ENCODE assay signal across 16 cellular contexts in genomic region chr2:71609441-71609840, GRCh38.
A peak's percentile ranks its signal among the peaks of the same experiment; 100 is the strongest.
DNase-seq lines count a peak whose midpoint lies in the region; ATAC-seq and TF ChIP-seq lines count a peak whose summit lies in the region.
"Had no signal": no experiment of that assay in that cellular context is flagged by ENCODE, and none has a peak within 500 bp of the region (broad histone marks: within the 10 kb centered on the region; RNA-seq: fewer than 3 reads in every experiment).

No MANE protein-coding gene starts in this region.

- TF ChIP-seq CTCF in GM10266 (IDR thresholded peaks at IDR 0.05; ENCODE audit: control insufficient read depth, insufficient read depth, low read depth, missing control alignments): peak; percentile 7
- TF ChIP-seq CTCF in esophagus muscularis mucosa (IDR thresholded peaks at IDR 0.05): no peak

- 80% methylated on average over 5 of the region's 5 CpGs for WGBS in esophagus muscularis mucosa

- no peaks in the 10 kb centered on the region for H3K9me3 ChIP-seq in adipocyte (ENCODE audit: control insufficient read depth, low read length)
- no peaks in the 10 kb centered on the region for H3K9me3 ChIP-seq in esophagus muscularis mucosa
- H3K9me3 ChIP-seq: mucosa of descending colon, upper lobe of right lung had no signal

- H3K27me3 ChIP-seq in adipocyte (replicated peaks; ENCODE audit: control insufficient read depth, insufficient read depth, low read length) (peaks cover 26% of the 10 kb centered on the region), esophagus muscularis mucosa (no peaks in the 10 kb centered on the region)
- H3K27me3 ChIP-seq: upper lobe of right lung had no signal

- no peak overlapping the region for H3K4me3 ChIP-seq in adipocyte (ENCODE audit: low read length)
- H3K4me3 ChIP-seq in esophagus muscularis mucosa: no peak overlapping the region
- H3K4me3 ChIP-seq: mucosa of descending colon, upper lobe of right lung had no signal

- DNase-seq in A172 (ENCODE audit: low spot score) (peak; percentile 65), GM10266 (ENCODE audit: extremely low spot score) (no peak), adipocyte (ENCODE audit: low read depth) (peak; percentile 59), head of caudate nucleus (peak in 22 of 42 donors; percentile 0 to 35 (median 5)), esophagus muscularis mucosa (ENCODE audit: extremely low spot score) (no peak), NCI-H82 treated with DMSO at 0.1 percent for 48 hours (lab: John Stamatoyannopoulos, UW; ENCODE audit: unreplicated experiment) (no peak)
- no peak for DNase-seq in activated CD4-positive, alpha-beta T cell treated with anti-CD3 and anti-CD28 coated beads for 48 hours
- DNase-seq: immature natural killer cell; NCI-H524 treated with DMSO at 0.1 percent for 48 hours; Right ventricle myocardium superior; stimulated activated CD8-positive, alpha-beta memory T cell treated with anti-CD3 and anti-CD28 coated beads, Interleukin-4, amount 100 ng/mL, for 48 hours had no signal

- H3K27ac ChIP-seq in esophagus muscularis mucosa (replicated peaks in 1 of 4): no peak overlapping the region
- H3K27ac ChIP-seq: foreskin keratinocyte, parathyroid adenoma, upper lobe of right lung had no signal

- H3K36me3 ChIP-seq in adipocyte (ENCODE audit: control insufficient read depth, insufficient read depth, low read length, severe bottlenecking): no peaks in the 10 kb centered on the region
- peaks cover 0 to 28% (median 21%) of the 10 kb centered on the region in 4 donors for H3K36me3 ChIP-seq in esophagus muscularis mucosa
- H3K36me3 ChIP-seq: upper lobe of right lung had no signal

- TF ChIP-seq EP300 in esophagus muscularis mucosa (IDR thresholded peaks at IDR 0.05): no peak

- intact Hi-C loops in head of caudate nucleus (cut with DNase I) (loop anchor here (10.0 kb wide), 1 partner anchor 185 kb away; no protein-coding TSS in a partner anchor), esophagus muscularis mucosa (cut with DNase I) (loop anchor here (5.0 kb wide), 2 partner anchors 62 to 188 kb away; no protein-coding TSS in a partner anchor)

- no peak for ATAC-seq in GM18517 (IDR thresholded peaks at IDR 0.05; ENCODE audit: unreplicated experiment)
- ATAC-seq: foreskin keratinocyte, mucosa of descending colon, upper lobe of right lung had no signal

- H3K4me1 ChIP-seq in adipocyte (ENCODE audit: control insufficient read depth, insufficient read depth, low read length) (peaks cover 20% of the 10 kb centered on the region), esophagus muscularis mucosa (peaks cover 12 to 23% (median 20%) of the 10 kb centered on the region in 4 donors)
- H3K4me1 ChIP-seq: foreskin keratinocyte had no signal

- peak overlapping the region; percentile 20 for H3K9ac ChIP-seq in adipocyte (ENCODE audit: low read length)
- H3K9ac ChIP-seq: parathyroid adenoma had no signal

- TF ChIP-seq POLR2A in esophagus muscularis mucosa (IDR thresholded peaks at IDR 0.05; ENCODE audit: low read depth): no peak

Comparison
In these comparisons a context has a peak if more than half of its experiments do, and no peak if none do; other contexts are left out.
1. DNase-seq: peak in A172 (single experiment), adipocyte (single experiment) and head of caudate nucleus (22 of 42); none in GM10266 (single experiment), activated CD4-positive, alpha-beta T cell treated with anti-CD3 and anti-CD28 coated beads for 48 hours (single experiment), esophagus muscularis mucosa (single experiment) and NCI-H82 treated with DMSO at 0.1 percent for 48 hours (single experiment).